ENCODE assay signal across 1 cellular context in genomic region chr18:58768293-58768974, GRCh38.
TF ChIP-seq lines count a peak whose summit lies in the region.

No MANE protein-coding gene starts in this region.

TF ChIP-seq in WTC11, 78 proteins besides CTCF, POLR2A, EP300 and RAD21 (continued from another document):
- no peak for TF ChIP-seq ZNF512 (CRISPR knock-in tag; IDR thresholded peaks at IDR 0.05; ENCODE audit: borderline replicate concordance)
- no peak for TF ChIP-seq SMAD4 (CRISPR knock-in tag; IDR thresholded peaks at IDR 0.05)
- TF ChIP-seq MAX (CRISPR knock-in tag; IDR thresholded peaks at IDR 0.05) = peak; percentile 61
- no peak for TF ChIP-seq ATF3 (CRISPR knock-in tag; conservative IDR thresholded peaks at IDR 0.05)
- TF ChIP-seq JAZF1 (CRISPR knock-in tag; IDR thresholded peaks at IDR 0.05) = no peak
- TF ChIP-seq ZNF138 (CRISPR knock-in tag; conservative IDR thresholded peaks at IDR 0.05) = peak; percentile 80; the same call in 1 of the 2 replicates
- TF ChIP-seq FOXP4 (CRISPR knock-in tag; IDR thresholded peaks at IDR 0.05) = peak; percentile 75; the same call in 1 of the 2 replicates
- no peak for TF ChIP-seq USF2 (CRISPR knock-in tag; IDR thresholded peaks at IDR 0.05)
- TF ChIP-seq AR (CRISPR knock-in tag; IDR thresholded peaks at IDR 0.05) = no peak
- TF ChIP-seq TP53 (CRISPR knock-in tag; IDR thresholded peaks at IDR 0.05) = peak; percentile 85
- 0 out of 2 replicates have a peak, but pooled peaks have one; percentile 30 for TF ChIP-seq NR3C1 (CRISPR knock-in tag; conservative IDR thresholded peaks at IDR 0.05; ENCODE audit: low read depth)
- TF ChIP-seq ETV6 (CRISPR knock-in tag; IDR thresholded peaks at IDR 0.05) = peak; percentile 85
- peak; percentile 69 for TF ChIP-seq HMGXB4 (CRISPR knock-in tag; IDR thresholded peaks at IDR 0.05)
